9 cellular contexts compared by ENCODE assay signal in the genomic region with DNA sequence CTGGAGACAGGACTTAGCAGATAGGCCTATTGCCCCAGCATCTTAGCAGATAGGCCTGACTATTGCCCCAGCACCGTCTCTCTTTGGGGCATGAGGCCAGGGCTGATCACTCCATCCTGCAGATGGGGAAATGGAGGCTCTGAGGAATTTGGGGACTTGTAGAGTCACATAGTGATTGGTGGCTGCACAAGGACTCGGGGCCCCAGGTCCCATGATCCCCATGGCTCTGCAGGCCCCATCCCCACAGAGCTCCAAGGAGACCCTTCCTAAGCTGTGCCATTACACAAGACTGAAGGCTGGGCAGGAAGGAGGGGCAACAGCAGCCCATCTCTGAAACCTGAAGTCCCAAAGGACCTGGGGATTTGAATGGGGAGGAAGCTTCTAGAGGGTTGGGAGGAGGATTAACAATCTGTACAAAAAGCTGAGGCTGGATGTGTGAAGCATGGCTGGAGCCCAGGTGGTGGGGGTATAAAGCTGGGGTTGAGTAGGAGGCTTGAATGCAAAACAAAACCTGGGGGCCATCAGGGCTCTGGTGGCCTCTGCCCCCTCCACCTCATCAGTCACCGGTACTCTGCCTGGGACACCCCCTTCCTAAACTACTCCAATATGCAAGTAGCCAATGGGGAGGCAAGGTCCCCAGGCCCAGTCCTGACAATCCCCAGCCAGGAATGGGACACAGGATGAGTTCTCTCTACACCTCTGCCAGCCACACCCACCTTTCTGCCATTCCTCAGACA. TPM values are rescaled to one million over a fixed set of nuclear protein-coding genes. Genes with fewer than 3 reads are reported as not detected.
DNase-seq lines count a peak whose midpoint lies in the region; ATAC-seq and TF ChIP-seq lines count a peak whose summit lies in the region.
"Had no signal": no experiment of that assay in that cellular context is flagged by ENCODE, and none has a peak within 500 bp of the region (broad histone marks: within the 10 kb centered on the region; RNA-seq: fewer than 3 reads in every experiment).

No MANE protein-coding gene starts in this region.

- ATAC-seq in activated B cell treated with CpG ODN at 0.5 μM for 24 hours (ENCODE audit: low read depth): no peak

- CTCF ChIA-PET in activated naive CD4-positive, alpha-beta T cell treated with anti-CD3 and anti-CD28 coated beads for 36 hours (lab: Charles Lee): interaction anchor here (0.6 to 1.1 kb wide), 3 partner anchors 14 to 25 kb away, joined by 3 read pairs; no protein-coding TSS in a partner anchor
- CTCF ChIA-PET in activated B cell treated with CpG ODN at 0.5 μM for 24 hours (lab: Charles Lee): interaction anchor here (1.1 to 2.3 kb wide), 2 partner anchors 25 to 42 kb away, joined by 3 to 10 read pairs; no protein-coding TSS in a partner anchor

- H3K27me3 Mint-ChIP-seq in activated naive CD4-positive, alpha-beta T cell treated with anti-CD3 and anti-CD28 coated beads for 36 hours (ENCODE audit: low read depth): no peaks in the 10 kb centered on the region
- no peaks in the 10 kb centered on the region for H3K27me3 Mint-ChIP-seq in activated B cell treated with CpG ODN at 0.5 μM for 24 hours

- H3K4me3 ChIP-seq in iPS-15b (ENCODE audit: low read depth, low read length): peak overlapping the region; percentile 82

- POLR2A ChIA-PET in activated B cell treated with CpG ODN at 0.5 μM for 24 hours (lab: Charles Lee): interaction anchor here (0.5 to 2.3 kb wide), 10 partner anchors 10 to 405 kb away, joined by 3 to 14 read pairs (median 4); no protein-coding TSS in a partner anchor

- intact Hi-C loops in activated naive CD4-positive, alpha-beta T cell treated with anti-CD3 and anti-CD28 coated beads for 36 hours (cut with micrococcal nuclease): no loop called here
- intact Hi-C loops in activated B cell treated with CpG ODN at 0.5 μM for 24 hours (cut with micrococcal nuclease): no loop called here

- H3K4me1 ChIP-seq in iPS-15b (ENCODE audit: control insufficient read depth, insufficient read depth, low read length): peaks cover 11% of the 10 kb centered on the region

- H3K27ac ChIP-seq in temporal lobe (ENCODE audit: low read depth, low read length): peak overlapping the region; percentile 81

- H3K36me3 ChIP-seq in iPS-15b (ENCODE audit: control insufficient read depth, insufficient read depth, low read length): no peaks in the 10 kb centered on the region

- H3K9me3 ChIP-seq in iPS-15b (ENCODE audit: control insufficient read depth, insufficient read depth, low read length): no peaks in the 10 kb centered on the region

- H3K27me3 ChIP-seq in iPS-15b (ENCODE audit: control insufficient read depth, insufficient read depth, low read length): peaks cover 7% of the 10 kb centered on the region

- H3K36me3 Mint-ChIP-seq in activated naive CD4-positive, alpha-beta T cell treated with anti-CD3 and anti-CD28 coated beads for 36 hours (ENCODE audit: low read depth): peaks cover 2% of the 10 kb centered on the region
- H3K36me3 Mint-ChIP-seq in activated B cell treated with CpG ODN at 0.5 μM for 24 hours (ENCODE audit: low read depth): peaks cover 14% of the 10 kb centered on the region

- no peak for DNase-seq in activated naive CD4-positive, alpha-beta T cell treated with anti-CD3 and anti-CD28 coated beads for 36 hours
- no peak for DNase-seq in activated naive CD4-positive, alpha-beta T cell treated with Interleukin-2 at 50 U/mL for 16 hours
- DNase-seq in activated B cell treated with CpG ODN at 0.5 μM for 24 hours (no peak), SKM-1 (lab: John Stamatoyannopoulos, UW; ENCODE audit: unreplicated experiment) (no peak), SHP77 treated with DMSO at 0.1 percent for 48 hours (lab: John Stamatoyannopoulos, UW) (no peak)
- DNase-seq in NK-92 treated with Interleukin-12 subunit alpha and Interleukin-12 subunit beta, amount 100 ng/mL, for 24 hours (lab: John Stamatoyannopoulos, UW): no peak
- DNase-seq: HCEC 1CT had no signal

- peak overlapping the region; percentile 42 for H3K27ac Mint-ChIP-seq in activated naive CD4-positive, alpha-beta T cell treated with anti-CD3 and anti-CD28 coated beads for 36 hours
- H3K27ac Mint-ChIP-seq in activated B cell treated with CpG ODN at 0.5 μM for 24 hours: peak overlapping the region; percentile 84

- no peaks in the 10 kb centered on the region for H3K9me3 Mint-ChIP-seq in activated naive CD4-positive, alpha-beta T cell treated with anti-CD3 and anti-CD28 coated beads for 36 hours
- no peaks in the 10 kb centered on the region for H3K9me3 Mint-ChIP-seq in activated B cell treated with CpG ODN at 0.5 μM for 24 hours

- peak overlapping the region; percentile 89 for H3K4me3 Mint-ChIP-seq in activated naive CD4-positive, alpha-beta T cell treated with anti-CD3 and anti-CD28 coated beads for 36 hours
- H3K4me3 Mint-ChIP-seq in activated B cell treated with CpG ODN at 0.5 μM for 24 hours: peak overlapping the region; percentile 91

- H3K4me1 Mint-ChIP-seq in activated naive CD4-positive, alpha-beta T cell treated with anti-CD3 and anti-CD28 coated beads for 36 hours (ENCODE audit: low read depth): peaks cover 44% of the 10 kb centered on the region
- peaks cover 67% of the 10 kb centered on the region for H3K4me1 Mint-ChIP-seq in activated B cell treated with CpG ODN at 0.5 μM for 24 hours

- no peak overlapping the region for H3K9ac ChIP-seq in iPS-15b (ENCODE audit: low read depth, low read length)

- TF ChIP-seq CTCF in activated B cell treated with CpG ODN at 0.5 μM for 24 hours (IDR thresholded peaks at IDR 0.05): no peak

RNA-seq across cellular contexts. Expression of a gene that starts 1.5 kb away (rescaled TPM):
- total RNA-seq in activated naive CD4-positive, alpha-beta T cell treated with anti-CD3 and anti-CD28 coated beads for 36 hours: 10 to 100 TPM; 64.7 to 70.1 TPM
- total RNA-seq in activated B cell treated with CpG ODN at 0.5 μM for 24 hours (113 and 139 TPM in 2 replicates), temporal lobe (30.0 TPM)

RNA-seq across cellular contexts. Expression of a gene that starts 43.1 kb away (rescaled TPM):
- 10 to 100 TPM; 11.9 to 12.0 TPM for total RNA-seq in activated naive CD4-positive, alpha-beta T cell treated with anti-CD3 and anti-CD28 coated beads for 36 hours
- total RNA-seq in activated B cell treated with CpG ODN at 0.5 μM for 24 hours: 42.6 and 46.8 TPM in 2 replicates
- 18.9 TPM for total RNA-seq in temporal lobe
